Comparison of ENCODE assay signal across 8 cellular contexts in genomic region chrX:154804564-154804956, GRCh38. TPM values are rescaled to one million over a fixed set of nuclear protein-coding genes. Genes with fewer than 3 reads are reported as not detected.
DNase-seq lines count a peak whose midpoint lies in the region; ATAC-seq, FAIRE-seq and TF ChIP-seq lines count a peak whose summit lies in the region.

No MANE protein-coding gene starts in this region.

- in situ Hi-C loops in gastrocnemius medialis (cut with MboI; ENCODE audit: low sequenced_read_pairs in 4 of 4), result no loop called here

- POLR2A ChIA-PET in T-cell (lab: Charles Lee), result no interaction called here

- no peaks in the 10 kb centered on the region for H3K9me3 Mint-ChIP-seq in T-cell

- peaks cover 17 to 47% (median 47%) of the 10 kb centered on the region in 3 donors for H3K4me1 Mint-ChIP-seq in T-cell

- intact Hi-C loops in heart left ventricle (cut with DNase I), result loop anchor here in 1 of 10 donors (2.0 kb wide), 1 partner anchor 42 kb away; the partner anchor contains the start of gene DKC1
- intact Hi-C loops in gastrocnemius medialis (cut with DNase I; ENCODE audit: low total_unique reads), result loop anchor here (2.0 to 10.0 kb wide), 2 partner anchors 42 to 810 kb away; partner anchors contain the start of genes DKC1, SPRY3 and TMLHE

- no peaks in the 10 kb centered on the region for H3K36me3 Mint-ChIP-seq in T-cell

- H3K27me3 Mint-ChIP-seq in T-cell, result peaks cover 0 to 9% of the 10 kb centered on the region in 2 donors

- peak; percentile 86 for FAIRE-seq in GM19239 (lab: Jason Lieb, UNC)

- ATAC-seq in T-cell (replicated peaks in 1 of 4) (no peak), heart left ventricle (peak in 1 of 4 donors; percentile 2), gastrocnemius medialis (peak in 1 of 2 donors; percentile 18), HG03280 (IDR thresholded peaks at IDR 0.05; ENCODE audit: unreplicated experiment) (no peak), GM18907 (IDR thresholded peaks at IDR 0.05; ENCODE audit: unreplicated experiment) (no peak)

- H3K4me3 ChIP-seq in heart left ventricle (peak overlapping the region; percentile 43 to 93 (median 69)), gastrocnemius medialis (peak overlapping the region; percentile 68 to 92 (median 69))

- peak overlapping the region; percentile 62 to 78 (median 73) for H3K4me3 Mint-ChIP-seq in T-cell

- peaks cover 0 to 21% (median 8%) of the 10 kb centered on the region in 12 donors for H3K4me1 ChIP-seq in heart left ventricle
- peaks cover 0 to 15% of the 10 kb centered on the region in 2 donors for H3K4me1 ChIP-seq in gastrocnemius medialis

- DNase-seq in GM19239 (ENCODE audit: insufficient read length, low spot score) (no peak), T-cell (no peak), heart left ventricle (no peak), gastrocnemius medialis (no peak), SW480 (ENCODE audit: low spot score) (no peak), mesenteric fat pad (ENCODE audit: low spot score) (no peak)

- H3K27ac ChIP-seq in heart left ventricle, result peak overlapping the region in 11 of 12 donors; percentile 65 to 88 (median 73)
- H3K27ac ChIP-seq in gastrocnemius medialis, result peak overlapping the region; percentile 61 to 83 (median 80)

- 29 to 37% (median 33%) methylated on average over 5 of the region's 5 CpGs for WGBS in heart left ventricle, 4 donors

- no peak for TF ChIP-seq POLR2A in heart left ventricle (IDR thresholded peaks at IDR 0.05)
- no peak for TF ChIP-seq POLR2A in gastrocnemius medialis (IDR thresholded peaks at IDR 0.05)

- TF ChIP-seq CTCF in heart left ventricle (IDR thresholded peaks at IDR 0.05), result no peak
- no peak for TF ChIP-seq CTCF in gastrocnemius medialis (IDR thresholded peaks at IDR 0.05 in 4 of 5, conservative IDR thresholded peaks at IDR 0.05 in 1 of 5)

- H3K27ac Mint-ChIP-seq in T-cell, result peak overlapping the region in 1 of 2 donors; percentile 34

- CTCF ChIA-PET in T-cell (lab: Charles Lee), result interaction anchor here in 1 of 2 donors (0.5 kb wide), 1 partner anchor 11 kb away, joined by 3 read pairs; no protein-coding TSS in a partner anchor

- H3K9me3 ChIP-seq in heart left ventricle (no peaks in the 10 kb centered on the region), gastrocnemius medialis (no peaks in the 10 kb centered on the region)

- H3K36me3 ChIP-seq in heart left ventricle (no peaks in the 10 kb centered on the region), gastrocnemius medialis (no peaks in the 10 kb centered on the region)

- H3K27me3 ChIP-seq in heart left ventricle (peaks cover 0 to 14% (median 0%) of the 10 kb centered on the region in 9 donors), gastrocnemius medialis (no peaks in the 10 kb centered on the region)

RNA-seq across cellular contexts. Expression of gene MPP1, which starts 0.7 kb away (rescaled TPM):
- total RNA-seq in T-cell, result 10 to 100 TPM; 13.6 to 24.1 (median 15.1) TPM
- total RNA-seq in heart left ventricle, result 10 to 100 TPM; 17.7 to 73.2 (median 39.1) TPM
- polyA plus RNA-seq in heart left ventricle, result 10 to 100 TPM; 18.5 to 20.9 TPM
- 10 to 100 TPM; 11.3 to 19.9 (median 15.9) TPM for total RNA-seq in gastrocnemius medialis
- total RNA-seq in mesenteric fat pad, result 85.1 TPM

RNA-seq across cellular contexts. Expression of gene SMIM9, which starts 29.9 kb away (rescaled TPM):
- total RNA-seq in T-cell (not detected), heart left ventricle (under 1 TPM in 2 of 9 donors, not detected in 7; 0.29 to 0.32 TPM), gastrocnemius medialis (not detected), mesenteric fat pad (not detected)
- not detected for polyA plus RNA-seq in heart left ventricle

RNA-seq across cellular contexts. Expression of gene DKC1, which starts 41.9 kb away (rescaled TPM):
- total RNA-seq in T-cell (10 to 100 TPM; 56.5 to 63.2 (median 58.5) TPM), heart left ventricle (10 to 100 TPM; 12.9 to 31.0 (median 23.6) TPM), gastrocnemius medialis (10 to 100 TPM; 17.8 to 34.1 (median 21.7) TPM), mesenteric fat pad (46.8 TPM)
- polyA plus RNA-seq in heart left ventricle, result 10 to 100 TPM; 13.7 to 31.9 TPM

RNA-seq across cellular contexts. Expression of gene GAB3, which starts 53.7 kb away (rescaled TPM):
- total RNA-seq in T-cell (10 to 100 TPM in 4 of 5 donors, 1 to 10 TPM in 1; 9.1 to 26.2 (median 18.4) TPM), heart left ventricle (10 to 100 TPM; 11.5 to 29.0 (median 18.6) TPM), gastrocnemius medialis (1 to 10 TPM in 3 of 4 donors, under 1 TPM in 1; 0.92 to 2.2 (median 1.1) TPM), mesenteric fat pad (13.7 TPM)
- 10 to 100 TPM in 1 of 2 donors, 1 to 10 TPM in 1; 7.2 to 12.3 TPM for polyA plus RNA-seq in heart left ventricle
